In the genomic region with DNA sequence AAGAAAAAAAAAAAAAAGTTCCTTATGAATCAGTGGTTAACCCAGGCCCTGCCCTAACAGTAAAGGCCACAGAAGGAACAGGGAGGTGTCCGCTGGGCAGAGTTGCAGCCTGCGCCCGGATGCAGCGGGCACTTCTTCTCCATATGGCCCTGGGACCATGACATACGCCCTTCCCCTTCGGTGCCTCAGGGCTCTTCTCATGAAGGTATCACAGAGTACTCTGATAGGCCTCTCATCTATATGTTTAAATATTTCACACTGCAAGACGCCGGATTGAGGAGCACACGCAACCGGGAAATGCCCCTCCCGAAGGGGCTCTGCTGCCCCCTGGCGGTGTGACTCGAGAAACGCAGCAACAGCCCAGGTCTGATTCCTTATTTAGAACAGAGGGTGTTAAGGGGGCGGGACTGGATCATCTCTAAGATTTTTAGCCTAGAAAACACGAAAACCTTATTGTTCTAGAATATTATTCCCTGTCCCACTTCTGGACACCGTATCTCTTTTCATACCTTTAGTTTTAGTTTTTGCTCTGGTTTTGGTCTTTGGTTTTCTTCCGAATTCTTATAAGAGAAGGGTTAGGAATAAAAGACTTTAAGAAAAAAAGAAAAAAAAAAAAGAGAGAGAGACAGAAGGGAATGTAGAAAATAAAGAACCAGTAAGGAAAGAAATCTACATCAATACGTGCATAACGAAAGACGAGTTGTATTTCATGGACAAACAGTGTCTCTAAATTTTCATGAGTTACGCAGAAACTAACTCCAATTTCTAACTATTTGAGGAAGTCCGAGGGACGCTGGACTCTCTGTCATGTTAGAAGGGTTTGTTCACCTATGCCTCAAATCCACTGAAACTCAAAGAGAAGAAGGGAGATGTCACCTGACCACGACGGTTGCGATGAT, we compare ENCODE assay signal across 1 cellular context.
TF ChIP-seq lines count a peak whose summit lies in the region.

No MANE protein-coding gene starts in this region.

TF ChIP-seq in HepG2, 621 proteins besides CTCF, POLR2A, EP300 and RAD21 (continued from another document and continues in another):
- TF ChIP-seq ZNF33A (CRISPR knock-in tag; IDR thresholded peaks at IDR 0.05; ENCODE audit: borderline replicate concordance) = no peak
- no peak for TF ChIP-seq ZNF839 (CRISPR knock-in tag; IDR thresholded peaks at IDR 0.05; ENCODE audit: borderline replicate concordance)
- TF ChIP-seq BATF2 (CRISPR knock-in tag; IDR thresholded peaks at IDR 0.05) = no peak
- TF ChIP-seq ZSCAN20 (CRISPR knock-in tag; IDR thresholded peaks at IDR 0.05; ENCODE audit: borderline replicate concordance) = no peak
- 0 out of 2 replicates have a peak, but pooled peaks have one; percentile 18 for TF ChIP-seq IRF2 (CRISPR knock-in tag; IDR thresholded peaks at IDR 0.05)
- no peak for TF ChIP-seq ZNF772 (CRISPR knock-in tag; IDR thresholded peaks at IDR 0.05)
- no peak for TF ChIP-seq HOXD1 (CRISPR knock-in tag; IDR thresholded peaks at IDR 0.05)
- no peak for TF ChIP-seq TOE1 (CRISPR knock-in tag; IDR thresholded peaks at IDR 0.05)
- no peak for TF ChIP-seq ZNF430 (CRISPR knock-in tag; IDR thresholded peaks at IDR 0.05)
- no peak for TF ChIP-seq ZNF484 (CRISPR knock-in tag; IDR thresholded peaks at IDR 0.05; ENCODE audit: borderline replicate concordance, low read depth)
- no peak for TF ChIP-seq SNAI1 (CRISPR knock-in tag; IDR thresholded peaks at IDR 0.05; ENCODE audit: borderline replicate concordance)
- TF ChIP-seq EED (CRISPR knock-in tag; IDR thresholded peaks at IDR 0.05) = no peak
- TF ChIP-seq MYNN (CRISPR knock-in tag; IDR thresholded peaks at IDR 0.05; ENCODE audit: low read depth) = no peak
- no peak for TF ChIP-seq ARNT2 (CRISPR knock-in tag; IDR thresholded peaks at IDR 0.05; ENCODE audit: low read depth)
- TF ChIP-seq, protein P1, sequence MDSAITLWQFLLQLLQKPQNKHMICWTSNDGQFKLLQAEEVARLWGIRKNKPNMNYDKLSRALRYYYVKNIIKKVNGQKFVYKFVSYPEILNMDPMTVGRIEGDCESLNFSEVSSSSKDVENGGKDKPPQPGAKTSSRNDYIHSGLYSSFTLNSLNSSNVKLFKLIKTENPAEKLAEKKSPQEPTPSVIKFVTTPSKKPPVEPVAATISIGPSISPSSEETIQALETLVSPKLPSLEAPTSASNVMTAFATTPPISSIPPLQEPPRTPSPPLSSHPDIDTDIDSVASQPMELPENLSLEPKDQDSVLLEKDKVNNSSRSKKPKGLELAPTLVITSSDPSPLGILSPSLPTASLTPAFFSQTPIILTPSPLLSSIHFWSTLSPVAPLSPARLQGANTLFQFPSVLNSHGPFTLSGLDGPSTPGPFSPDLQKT (CRISPR knock-in tag; IDR thresholded peaks at IDR 0.05; ENCODE audit: borderline replicate concordance) = no peak
- no peak for TF ChIP-seq CBX2 (IDR thresholded peaks at IDR 0.05; ENCODE audit: low read depth, low read length)
- no peak for TF ChIP-seq CBX2 (CRISPR knock-in tag; IDR thresholded peaks at IDR 0.05; ENCODE audit: low read depth)
- no peak for TF ChIP-seq FOXO1 (CRISPR knock-in tag; IDR thresholded peaks at IDR 0.05)
- TF ChIP-seq, protein P2, sequence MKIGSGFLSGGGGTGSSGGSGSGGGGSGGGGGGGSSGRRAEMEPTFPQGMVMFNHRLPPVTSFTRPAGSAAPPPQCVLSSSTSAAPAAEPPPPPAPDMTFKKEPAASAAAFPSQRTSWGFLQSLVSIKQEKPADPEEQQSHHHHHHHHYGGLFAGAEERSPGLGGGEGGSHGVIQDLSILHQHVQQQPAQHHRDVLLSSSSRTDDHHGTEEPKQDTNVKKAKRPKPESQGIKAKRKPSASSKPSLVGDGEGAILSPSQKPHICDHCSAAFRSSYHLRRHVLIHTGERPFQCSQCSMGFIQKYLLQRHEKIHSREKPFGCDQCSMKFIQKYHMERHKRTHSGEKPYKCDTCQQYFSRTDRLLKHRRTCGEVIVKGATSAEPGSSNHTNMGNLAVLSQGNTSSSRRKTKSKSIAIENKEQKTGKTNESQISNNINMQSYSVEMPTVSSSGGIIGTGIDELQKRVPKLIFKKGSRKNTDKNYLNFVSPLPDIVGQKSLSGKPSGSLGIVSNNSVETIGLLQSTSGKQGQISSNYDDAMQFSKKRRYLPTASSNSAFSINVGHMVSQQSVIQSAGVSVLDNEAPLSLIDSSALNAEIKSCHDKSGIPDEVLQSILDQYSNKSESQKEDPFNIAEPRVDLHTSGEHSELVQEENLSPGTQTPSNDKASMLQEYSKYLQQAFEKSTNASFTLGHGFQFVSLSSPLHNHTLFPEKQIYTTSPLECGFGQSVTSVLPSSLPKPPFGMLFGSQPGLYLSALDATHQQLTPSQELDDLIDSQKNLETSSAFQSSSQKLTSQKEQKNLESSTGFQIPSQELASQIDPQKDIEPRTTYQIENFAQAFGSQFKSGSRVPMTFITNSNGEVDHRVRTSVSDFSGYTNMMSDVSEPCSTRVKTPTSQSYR (CRISPR knock-in tag; IDR thresholded peaks at IDR 0.05; ENCODE audit: borderline replicate concordance) = no peak
- TF ChIP-seq ZNF331 (CRISPR knock-in tag; IDR thresholded peaks at IDR 0.05) = peak; percentile 34; the same call in 1 of the 2 replicates
- no peak for TF ChIP-seq SMARCE1 (IDR thresholded peaks at IDR 0.05; ENCODE audit: borderline replicate concordance)
- no peak for TF ChIP-seq ZNF607 (CRISPR knock-in tag; IDR thresholded peaks at IDR 0.05; ENCODE audit: borderline replicate concordance)
- no peak for TF ChIP-seq MAFF (IDR thresholded peaks at IDR 0.05; ENCODE audit: low read depth, low read length)
- no peak for TF ChIP-seq KLF13 (CRISPR knock-in tag; IDR thresholded peaks at IDR 0.05)
- TF ChIP-seq ZNF619 (CRISPR knock-in tag; IDR thresholded peaks at IDR 0.05) = no peak
- TF ChIP-seq SMC3 (IDR thresholded peaks at IDR 0.05; ENCODE audit: low read length) = peak; percentile 63
- no peak for TF ChIP-seq AHR (CRISPR knock-in tag; IDR thresholded peaks at IDR 0.05)
- no peak for TF ChIP-seq ZNF260 (CRISPR knock-in tag; IDR thresholded peaks at IDR 0.05; ENCODE audit: borderline replicate concordance, low read depth)
- TF ChIP-seq ZNF160 (CRISPR knock-in tag; IDR thresholded peaks at IDR 0.05) = no peak
- 0 out of 2 replicates have a peak, but pooled peaks have one; percentile 20 for TF ChIP-seq DRAP1 (CRISPR knock-in tag; IDR thresholded peaks at IDR 0.05)
- no peak for TF ChIP-seq CCDC6 (CRISPR knock-in tag; IDR thresholded peaks at IDR 0.05)
- TF ChIP-seq ZNF382 (CRISPR knock-in tag; IDR thresholded peaks at IDR 0.05; ENCODE audit: borderline replicate concordance) = no peak
- no peak for TF ChIP-seq FOXP1 (IDR thresholded peaks at IDR 0.05)
- no peak for TF ChIP-seq FOXP1 (CRISPR knock-in tag; IDR thresholded peaks at IDR 0.05)
- TF ChIP-seq, protein P3, sequence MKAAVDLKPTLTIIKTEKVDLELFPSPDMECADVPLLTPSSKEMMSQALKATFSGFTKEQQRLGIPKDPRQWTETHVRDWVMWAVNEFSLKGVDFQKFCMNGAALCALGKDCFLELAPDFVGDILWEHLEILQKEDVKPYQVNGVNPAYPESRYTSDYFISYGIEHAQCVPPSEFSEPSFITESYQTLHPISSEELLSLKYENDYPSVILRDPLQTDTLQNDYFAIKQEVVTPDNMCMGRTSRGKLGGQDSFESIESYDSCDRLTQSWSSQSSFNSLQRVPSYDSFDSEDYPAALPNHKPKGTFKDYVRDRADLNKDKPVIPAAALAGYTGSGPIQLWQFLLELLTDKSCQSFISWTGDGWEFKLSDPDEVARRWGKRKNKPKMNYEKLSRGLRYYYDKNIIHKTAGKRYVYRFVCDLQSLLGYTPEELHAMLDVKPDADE (CRISPR knock-in tag; IDR thresholded peaks at IDR 0.05) = no peak
- TF ChIP-seq ZNF205 (CRISPR knock-in tag; IDR thresholded peaks at IDR 0.05) = no peak
- TF ChIP-seq ZHX2 (IDR thresholded peaks at IDR 0.05; ENCODE audit: low read depth) = no peak
- no peak for TF ChIP-seq ZHX2 (CRISPR knock-in tag; IDR thresholded peaks at IDR 0.05; ENCODE audit: borderline replicate concordance)
- TF ChIP-seq ATF1 (CRISPR knock-in tag; IDR thresholded peaks at IDR 0.05) = no peak
- TF ChIP-seq ZC3H4 (CRISPR knock-in tag; IDR thresholded peaks at IDR 0.05; ENCODE audit: borderline replicate concordance) = no peak
- TF ChIP-seq ZNF609 (CRISPR knock-in tag; IDR thresholded peaks at IDR 0.05; ENCODE audit: borderline replicate concordance) = no peak
- TF ChIP-seq FOXK2 (IDR thresholded peaks at IDR 0.05) = no peak
- no peak for TF ChIP-seq GPN1 (CRISPR knock-in tag; IDR thresholded peaks at IDR 0.05; ENCODE audit: borderline replicate concordance)
- TF ChIP-seq ZNF232 (CRISPR knock-in tag; IDR thresholded peaks at IDR 0.05; ENCODE audit: borderline replicate concordance) = no peak
- TF ChIP-seq, protein P4, sequence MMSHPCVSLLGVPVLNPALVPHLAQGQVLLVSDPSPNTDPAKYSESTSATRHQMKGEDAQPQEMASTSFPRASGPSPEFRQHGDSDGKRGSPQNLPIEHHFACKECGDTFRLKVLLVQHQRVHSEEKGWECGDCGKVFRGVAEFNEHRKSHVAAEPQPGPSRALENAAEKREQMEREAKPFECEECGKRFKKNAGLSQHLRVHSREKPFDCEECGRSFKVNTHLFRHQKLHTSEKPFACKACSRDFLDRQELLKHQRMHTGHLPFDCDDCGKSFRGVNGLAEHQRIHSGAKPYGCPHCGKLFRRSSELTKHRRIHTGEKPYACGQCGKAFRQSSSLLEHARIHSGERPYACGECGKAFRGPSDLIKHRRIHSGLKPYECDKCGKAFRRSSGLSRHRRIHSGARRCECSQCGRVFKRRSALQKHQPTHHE (CRISPR knock-in tag; IDR thresholded peaks at IDR 0.05; ENCODE audit: borderline replicate concordance) = no peak
